9 cellular contexts compared by ENCODE assay signal in the genomic region with DNA sequence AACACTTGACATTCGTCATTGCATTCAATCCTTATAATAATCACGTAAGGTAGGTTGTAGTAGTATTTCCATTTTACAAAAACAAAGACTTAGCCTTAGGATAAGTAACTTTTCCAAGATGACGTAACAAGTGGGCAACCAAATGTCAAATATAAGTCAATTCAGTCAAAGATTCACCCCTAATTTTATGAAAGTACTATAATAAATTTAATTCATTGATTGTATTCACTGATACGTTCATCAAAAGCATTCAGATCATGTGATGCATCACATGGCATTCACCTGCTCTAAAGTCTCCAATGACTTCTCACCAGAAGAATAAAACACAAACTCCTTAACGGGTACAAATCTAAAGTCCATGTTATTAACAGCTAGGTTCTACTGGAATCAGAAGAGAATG. TPM values are rescaled to one million over a fixed set of nuclear protein-coding genes. Genes with fewer than 3 reads are reported as not detected.
A peak's percentile ranks its signal among the peaks of the same experiment; 100 is the strongest.
DNase-seq lines count a peak whose midpoint lies in the region; ATAC-seq and TF ChIP-seq lines count a peak whose summit lies in the region.
"Had no signal": no experiment of that assay in that cellular context is flagged by ENCODE, and none has a peak within 500 bp of the region (broad histone marks: within the 10 kb centered on the region; RNA-seq: fewer than 3 reads in every experiment).

No MANE protein-coding gene starts in this region.

- H3K9me3 ChIP-seq in Karpas-422 (ENCODE audit: low read length) (no peaks in the 10 kb centered on the region), neuron (ENCODE audit: low read length) (no peaks in the 10 kb centered on the region)

- no peaks in the 10 kb centered on the region for H3K27me3 ChIP-seq in Karpas-422 (ENCODE audit: low read length)
- H3K27me3 ChIP-seq in neuron (ENCODE audit: insufficient read depth, low read length), result no peaks in the 10 kb centered on the region
- H3K27me3 ChIP-seq: hepatocyte had no signal

- H3K9me2 ChIP-seq in Karpas-422 (replicated peaks; ENCODE audit: insufficient read depth, low read length), result no peaks in the 10 kb centered on the region

- no peak for ATAC-seq in GM18868 (IDR thresholded peaks at IDR 0.05; ENCODE audit: unreplicated experiment)

- no peak for DNase-seq in activated CD4-positive, alpha-beta T cell treated with anti-CD3 and anti-CD28 coated beads, Interleukin-2, amount 10 ng/mL, durations not matched to agents 24 days and 14 days
- no peak for DNase-seq in activated CD4-positive, alpha-beta T cell treated with anti-CD3 and anti-CD28 coated beads, Interleukin-2, amount 50 U/mL, for 1 hour
- DNase-seq in Karpas-422 (peak; percentile 52), GM10248 (ENCODE audit: extremely low spot score) (no peak), RKO (ENCODE audit: low spot score) (no peak)

- POLR2A ChIA-PET in GM10248 (lab: Yijun Ruan, JAX), result no interaction called here

- no peaks in the 10 kb centered on the region for H3K27me3 Mint-ChIP-seq in activated CD4-positive, alpha-beta T cell treated with anti-CD3 and anti-CD28 coated beads, Interleukin-2, amount 10 ng/mL, durations not matched to agents 24 days and 14 days
- H3K27me3 Mint-ChIP-seq in activated naive CD8-positive, alpha-beta T cell, result no peaks in the 10 kb centered on the region

- H4K20me1 ChIP-seq in Karpas-422 (ENCODE audit: insufficient read depth, low read depth, low read length), result no peaks in the 10 kb centered on the region

- H3K27ac Mint-ChIP-seq in activated CD4-positive, alpha-beta T cell treated with anti-CD3 and anti-CD28 coated beads, Interleukin-2, amount 10 ng/mL, durations not matched to agents 24 days and 14 days, result peak overlapping the region; percentile 82
- no peak overlapping the region for H3K27ac Mint-ChIP-seq in activated naive CD8-positive, alpha-beta T cell

- H3K9me3 Mint-ChIP-seq in activated CD4-positive, alpha-beta T cell treated with anti-CD3 and anti-CD28 coated beads, Interleukin-2, amount 10 ng/mL, durations not matched to agents 24 days and 14 days, result no peaks in the 10 kb centered on the region
- H3K9me3 Mint-ChIP-seq in activated naive CD8-positive, alpha-beta T cell (ENCODE audit: low read depth), result no peaks in the 10 kb centered on the region

- peaks cover 48% of the 10 kb centered on the region for H3K4me1 Mint-ChIP-seq in activated CD4-positive, alpha-beta T cell treated with anti-CD3 and anti-CD28 coated beads, Interleukin-2, amount 10 ng/mL, durations not matched to agents 24 days and 14 days
- H3K4me1 Mint-ChIP-seq in activated naive CD8-positive, alpha-beta T cell (ENCODE audit: low read depth), result peaks cover 36% of the 10 kb centered on the region

- H3K4me2 ChIP-seq in Karpas-422 (ENCODE audit: low read depth, low read length, poor library complexity, severe bottlenecking), result peak overlapping the region; percentile 90

- peak overlapping the region; percentile 88 for H3K9ac ChIP-seq in Karpas-422 (ENCODE audit: low read length)

- TF ChIP-seq CTCF in GM10248 (IDR thresholded peaks at IDR 0.05; ENCODE audit: control extremely low read depth, extremely low read depth, low read depth, missing control alignments), result no peak

- CTCF ChIA-PET in GM10248 (lab: Yijun Ruan, JAX), result no interaction called here

- no peak overlapping the region for H3K27ac ChIP-seq in Karpas-422 (ENCODE audit: low read length)
- H3K27ac ChIP-seq: hepatocyte had no signal

- intact Hi-C loops in activated CD4-positive, alpha-beta T cell treated with anti-CD3 and anti-CD28 coated beads, Interleukin-2, amount 10 ng/mL, durations not matched to agents 24 days and 14 days (cut with micrococcal nuclease), result loop anchor here (10.0 kb wide), 1 partner anchor 741 kb away; a partner anchor contains a TSS

- H3K4me1 ChIP-seq in Karpas-422 (ENCODE audit: low read length) (peaks cover 49% of the 10 kb centered on the region), neuron (ENCODE audit: insufficient read depth, low read length) (peaks cover 17% of the 10 kb centered on the region)

- peak overlapping the region; percentile 99 for H3K4me3 Mint-ChIP-seq in activated CD4-positive, alpha-beta T cell treated with anti-CD3 and anti-CD28 coated beads, Interleukin-2, amount 10 ng/mL, durations not matched to agents 24 days and 14 days
- H3K4me3 Mint-ChIP-seq in activated naive CD8-positive, alpha-beta T cell, result peak overlapping the region; percentile 99

- peaks cover 95% of the 10 kb centered on the region for H3K79me2 ChIP-seq in Karpas-422 (ENCODE audit: low read length)

- H3K4me3 ChIP-seq in Karpas-422 (ENCODE audit: low read length) (peak overlapping the region; percentile 97), neuron (ENCODE audit: low read length) (peak overlapping the region; percentile 9)
- H3K4me3 ChIP-seq: hepatocyte had no signal

- H2AFZ ChIP-seq in Karpas-422 (ENCODE audit: low read length) (no peak overlapping the region), neuron (ENCODE audit: low read depth, low read length) (no peak overlapping the region)
- H2AFZ ChIP-seq: hepatocyte had no signal

- H3K36me3 ChIP-seq in Karpas-422 (ENCODE audit: insufficient read depth, low read length), result no peaks in the 10 kb centered on the region; the same call in 1 of the 2 replicates
- no peaks in the 10 kb centered on the region for H3K36me3 ChIP-seq in neuron (ENCODE audit: insufficient read depth, low read length)

- H3K36me3 Mint-ChIP-seq in activated CD4-positive, alpha-beta T cell treated with anti-CD3 and anti-CD28 coated beads, Interleukin-2, amount 10 ng/mL, durations not matched to agents 24 days and 14 days (ENCODE audit: low read depth), result peaks cover 2% of the 10 kb centered on the region
- no peaks in the 10 kb centered on the region for H3K36me3 Mint-ChIP-seq in activated naive CD8-positive, alpha-beta T cell

RNA-seq across cellular contexts. Expression of a gene that starts 2.1 kb away (rescaled TPM):
- total RNA-seq in activated CD4-positive, alpha-beta T cell treated with anti-CD3 and anti-CD28 coated beads, Interleukin-2, amount 10 ng/mL, durations not matched to agents 24 days and 14 days, result 15.4 and 15.5 TPM in 2 replicates
- total RNA-seq in Karpas-422 (2014; rRNA removed; shearing (Covaris generic); ENCODE audit: low replicate concordance), result 16.5 and 30.7 TPM in 2 replicates

RNA-seq across cellular contexts. Expression of a gene that starts 2.3 kb away (rescaled TPM):
- total RNA-seq in activated CD4-positive, alpha-beta T cell treated with anti-CD3 and anti-CD28 coated beads, Interleukin-2, amount 10 ng/mL, durations not matched to agents 24 days and 14 days, result 16.9 and 18.3 TPM in 2 replicates
- 14.7 and 59.9 TPM in 2 replicates for total RNA-seq in Karpas-422 (2014; rRNA removed; shearing (Covaris generic); ENCODE audit: low replicate concordance)
